ENCODE assay signal across 8 cellular contexts in genomic region chr7:151110941-151111645, GRCh38. TPM values are rescaled to one million over a fixed set of nuclear protein-coding genes. Genes with fewer than 3 reads are reported as not detected.
DNase-seq lines count a peak whose midpoint lies in the region; ATAC-seq and TF ChIP-seq lines count a peak whose summit lies in the region.

No MANE protein-coding gene starts in this region.

- no peaks in the 10 kb centered on the region for H3K9me3 ChIP-seq in adrenal gland (replicated peaks in 1 of 3)
- no peaks in the 10 kb centered on the region for H3K9me3 ChIP-seq in gastrocnemius medialis

- H3K27me3 ChIP-seq in adrenal gland (no peaks in the 10 kb centered on the region), gastrocnemius medialis (no peaks in the 10 kb centered on the region)

- H3K36me3 ChIP-seq in adrenal gland (replicated peaks in 1 of 2) (no peaks in the 10 kb centered on the region), gastrocnemius medialis (no peaks in the 10 kb centered on the region)

- DNase-seq in DMS53 treated with DMSO at 0.1 percent for 48 hours (lab: John Stamatoyannopoulos, UW; ENCODE audit: unreplicated experiment) (peak; percentile 66), KBM-7 (peak; percentile 62), T-helper 1 cell (peak; percentile 40 to 67 (median 60)), adrenal gland (peak; percentile 70 to 89 (median 80)), left ventricle myocardium superior (peak; percentile 84), gastrocnemius medialis (peak; percentile 54 to 66)

- WGBS in adrenal gland, 4 donors: 0 to 42% (median 26%) methylated on average over 4 to 20 of the region's 20 CpGs

- H3K4me3 ChIP-seq in adrenal gland: no peak overlapping the region
- no peak overlapping the region for H3K4me3 ChIP-seq in gastrocnemius medialis

- TF ChIP-seq CTCF in adrenal gland (IDR thresholded peaks at IDR 0.05) (peak; percentile 79 to 92 (median 85)), gastrocnemius medialis (IDR thresholded peaks at IDR 0.05 in 4 of 5, conservative IDR thresholded peaks at IDR 0.05 in 1 of 5) (peak; percentile 82 to 96 (median 89))

- in situ Hi-C loops in KBM-7 (cut with MboI; ENCODE audit: low pct_unique_long_range_greater_than_20kb, low sequenced_read_pairs): no loop called here
- in situ Hi-C loops in gastrocnemius medialis (cut with MboI; ENCODE audit: low sequenced_read_pairs in 4 of 4): no loop called here

- ATAC-seq in GM21390 (IDR thresholded peaks at IDR 0.05; ENCODE audit: unreplicated experiment): peak; percentile 92
- peak; percentile 82 for ATAC-seq in left ventricle myocardium superior
- ATAC-seq in gastrocnemius medialis: peak; percentile 87 to 89
- ATAC-seq in HG03378 (IDR thresholded peaks at IDR 0.05; ENCODE audit: unreplicated experiment): no peak

- TF ChIP-seq POLR2A in adrenal gland (IDR thresholded peaks at IDR 0.05) (no peak), gastrocnemius medialis (IDR thresholded peaks at IDR 0.05) (no peak)

- H3K4me1 ChIP-seq in adrenal gland (replicated peaks in 1 of 2) (peaks cover 0 to 7% of the 10 kb centered on the region in 2 donors), gastrocnemius medialis (peaks cover 4 to 5% of the 10 kb centered on the region in 2 donors)

- intact Hi-C loops in adrenal gland (cut with DNase I) (loop anchor here (5.0 kb wide), 3 partner anchors 89 to 214 kb away; partner anchors contain the start of gene ATG9B (in 1 of the 2)), left ventricle myocardium superior (cut with micrococcal nuclease) (no loop called here), gastrocnemius medialis (cut with DNase I; ENCODE audit: low total_unique reads) (loop anchor here (1.0 to 2.0 kb wide), 5 partner anchors 24 to 213 kb away; partner anchors contain the start of gene ABCB8)

- H3K27ac ChIP-seq in adrenal gland (no peak overlapping the region), gastrocnemius medialis (no peak overlapping the region)

RNA-seq across cellular contexts. Expression of gene AGAP3, which starts 24.8 kb away (rescaled TPM):
- total RNA-seq in adrenal gland (100 to 1,000 TPM in 1 of 8 donors, 10 to 100 TPM in 7; 38.0 to 105 (median 50.9) TPM), left ventricle myocardium superior (69.7 TPM), gastrocnemius medialis (10 to 100 TPM; 31.1 to 65.3 (median 36.3) TPM)
- polyA plus RNA-seq in adrenal gland: 100 to 1,000 TPM in 2 of 3 donors, 10 to 100 TPM in 1; 18.3 to 236 (median 111) TPM

RNA-seq across cellular contexts. Expression of gene TMUB1, which starts 27.8 kb away (rescaled TPM):
- total RNA-seq in adrenal gland: 10 to 100 TPM; 31.5 to 74.6 (median 43.4) TPM
- 100 to 1,000 TPM in 2 of 3 donors, 1 to 10 TPM in 1; 5.2 to 152 (median 101) TPM for polyA plus RNA-seq in adrenal gland
- total RNA-seq in left ventricle myocardium superior: 38.7 TPM
- 100 to 1,000 TPM in 2 of 4 donors, 10 to 100 TPM in 2; 55.5 to 137 (median 97.4) TPM for total RNA-seq in gastrocnemius medialis

RNA-seq across cellular contexts. Expression of gene FASTK, which starts 30.5 kb away (rescaled TPM):
- 100 to 1,000 TPM in 1 of 8 donors, 10 to 100 TPM in 7; 42.0 to 112 (median 85.8) TPM for total RNA-seq in adrenal gland
- polyA plus RNA-seq in adrenal gland: 100 to 1,000 TPM in 2 of 3 donors, 10 to 100 TPM in 1; 21.4 to 516 (median 281) TPM
- total RNA-seq in left ventricle myocardium superior: 79.4 TPM
- total RNA-seq in gastrocnemius medialis: 100 to 1,000 TPM; 108 to 181 (median 141) TPM

RNA-seq across cellular contexts. Expression of gene SLC4A2, which starts 51.7 kb away (rescaled TPM):
- total RNA-seq in adrenal gland (100 to 1,000 TPM in 7 of 8 donors, 10 to 100 TPM in 1; 67.4 to 179 (median 155) TPM), left ventricle myocardium superior (64.1 TPM), gastrocnemius medialis (10 to 100 TPM; 27.5 to 39.6 (median 33.0) TPM)
- polyA plus RNA-seq in adrenal gland: 100 to 1,000 TPM in 2 of 3 donors, 10 to 100 TPM in 1; 31.5 to 258 (median 157) TPM

RNA-seq across cellular contexts. Expression of gene CDK5, which starts 53.4 kb away (rescaled TPM):
- total RNA-seq in adrenal gland (10 to 100 TPM; 15.4 to 26.0 (median 21.8) TPM), left ventricle myocardium superior (8.1 TPM), gastrocnemius medialis (10 to 100 TPM in 1 of 4 donors, 1 to 10 TPM in 3; 3.7 to 10.7 (median 5.9) TPM)
- polyA plus RNA-seq in adrenal gland: 10 to 100 TPM; 15.8 to 19.3 (median 15.9) TPM
